ENCODE assay signal across 21 cellular contexts in the genomic region with DNA sequence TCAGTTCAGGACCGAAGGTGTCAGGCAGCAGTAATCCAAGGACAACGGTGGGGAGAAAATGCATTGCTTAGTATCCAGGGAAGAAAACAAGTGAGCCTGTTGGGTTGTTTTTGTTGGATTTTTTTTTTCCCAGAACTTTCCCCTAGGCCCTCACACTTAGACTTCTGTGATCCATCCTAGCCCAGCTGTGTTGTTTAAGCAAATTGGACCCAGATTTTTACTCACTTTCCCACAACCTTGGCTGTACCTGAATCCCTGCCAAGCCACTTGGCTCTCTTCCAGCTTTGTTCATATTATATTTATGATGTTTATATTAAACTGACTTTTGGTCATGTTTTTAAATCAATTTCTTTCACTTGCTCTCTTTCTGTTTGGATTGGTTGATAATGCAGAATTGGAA. TPM values are rescaled to one million over a fixed set of nuclear protein-coding genes. Genes with fewer than 3 reads are reported as not detected.
DNase-seq lines count a peak whose midpoint lies in the region; ATAC-seq and TF ChIP-seq lines count a peak whose summit lies in the region.
"Had no signal": no experiment of that assay in that cellular context is flagged by ENCODE, and none has a peak within 500 bp of the region (broad histone marks: within the 10 kb centered on the region; RNA-seq: fewer than 3 reads in every experiment).

No MANE protein-coding gene starts in this region.

- no peak overlapping the region for H3K4me3 ChIP-seq in choroid plexus epithelial cell (ENCODE audit: low read depth, low read length)
- no peak overlapping the region for H3K4me3 ChIP-seq in mucosa of descending colon
- H3K4me3 ChIP-seq: ascending aorta, lung, smooth muscle cell had no signal

- no peaks in the 10 kb centered on the region for H3K36me3 ChIP-seq in mucosa of descending colon (ENCODE audit: low read depth)
- H3K36me3 ChIP-seq: ascending aorta had no signal

- ATAC-seq in mucosa of descending colon: peak; percentile 41
- ATAC-seq: naive thymus-derived CD4-positive, alpha-beta T cell had no signal

- intact Hi-C loops in mucosa of descending colon (cut with DNase I, micrococcal nuclease): no loop called here

- peaks cover 6% of the 10 kb centered on the region for H3K4me1 ChIP-seq in mucosa of descending colon (ENCODE audit: low read depth)
- H3K4me1 ChIP-seq: ascending aorta had no signal

- no peaks in the 10 kb centered on the region for H3K9me3 ChIP-seq in mucosa of descending colon
- H3K9me3 ChIP-seq: ascending aorta had no signal

- DNase-seq in Daoy (ENCODE audit: low read depth) (peak; percentile 9), NCI-H2171 treated with DMSO at 0.1 percent for 48 hours (lab: John Stamatoyannopoulos, UW) (peak; percentile 51), choroid plexus epithelial cell (ENCODE audit: low read depth) (peak; percentile 1), mucosa of descending colon (peak in 2 of 3 donors; percentile 50 to 76), cortex of kidney (lab: John Stamatoyannopoulos, UW) (no peak), NCI-H774 (lab: John Stamatoyannopoulos, UW) (no peak), retina (no peak), NCI-H524 (lab: John Stamatoyannopoulos, UW) (no peak)
- DNase-seq: activated CD4-positive, alpha-beta memory T cell treated with anti-CD3 and anti-CD28 coated beads for 36 hours; activated naive CD4-positive, alpha-beta T cell; HFFc6; KG1; naive thymus-derived CD4-positive, alpha-beta T cell; NCI-H1048; NCI-H345; SHP77; stimulated activated CD4-positive, alpha-beta T cell treated with anti-CD3 and anti-CD28 coated beads, Interleukin-4, amount 100 ng/mL, for 24 hours; T-helper 2 cell had no signal

- no peak for TF ChIP-seq CTCF in choroid plexus epithelial cell (conservative IDR thresholded peaks at IDR 0.05; ENCODE audit: low read depth, low read length)
- TF ChIP-seq CTCF in mucosa of descending colon (IDR thresholded peaks at IDR 0.05): no peak

RNA-seq across cellular contexts. Expression of a gene that starts 16.5 kb away (rescaled TPM):
- not detected in 2 replicates for total RNA-seq in Daoy (2014; rRNA removed; shearing (Covaris generic))
- 1,000 to 10,000 TPM in 1 of 3 donors, 10 to 100 TPM in 2; 15.2 to 4,328 (median 91.8) TPM for total RNA-seq in mucosa of descending colon
- total RNA-seq: activated CD4-positive, alpha-beta memory T cell treated with anti-CD3 and anti-CD28 coated beads for 36 hours; ascending aorta; HFFc6; naive thymus-derived CD4-positive, alpha-beta T cell; smooth muscle cell had no signal

Comparison
In these comparisons a context has a peak if more than half of its experiments do, and no peak if none do; other contexts are left out.
1. DNase-seq: peak in Daoy (single experiment), NCI-H2171 treated with DMSO at 0.1 percent for 48 hours (single experiment), choroid plexus epithelial cell (single experiment) and mucosa of descending colon (2 of 3); none in cortex of kidney (single experiment), NCI-H774 (single experiment), retina (single experiment) and NCI-H524 (0 of 2).
2. RNA of a gene that starts 16.5 kb away (total RNA-seq): 15.2 to 4,328 TPM in mucosa of descending colon; not detected in Daoy; every median in the first group is over 10 times any median in the second.